8 cellular contexts compared by ENCODE assay signal in genomic region chr5:93607367-93608258, GRCh38. TPM values are rescaled to one million over a fixed set of nuclear protein-coding genes. Genes with fewer than 3 reads are reported as not detected.
A peak's percentile ranks its signal among the peaks of the same experiment; 100 is the strongest.
DNase-seq lines count a peak whose midpoint lies in the region; ATAC-seq and TF ChIP-seq lines count a peak whose summit lies in the region.

No MANE protein-coding gene starts in this region.

- peak overlapping the region; percentile 81 for H2AK9ac ChIP-seq in IMR-90 (replicated peaks; ENCODE audit: low read depth, low read length, poor library complexity)

- TF ChIP-seq POLR2A in IMR-90 (IDR thresholded peaks at IDR 0.05; ENCODE audit: low read depth, low read length): no peak

- peak overlapping the region in 1 of 2 experiments; percentile 24; a peak in 1 of 4 replicates for H4K8ac ChIP-seq in IMR-90 (ENCODE audit: low read depth in 2 of 2, low read length in 2 of 2)

- WGBS in IMR-90 (ENCODE audit: extremely low coverage in 2 of 2, insufficient read length in 1 of 2), 2 experiments: 0% methylated on average over 1 of the region's 19 CpGs; no CpG with 5 or more reads in 1 of the 2 experiments

- 0 out of 2 replicates have a peak, but pooled peaks cover 2% of the 10 kb centered on the region for H3K9me1 ChIP-seq in IMR-90 (ENCODE audit: insufficient read depth, low read length)

- H3K36me3 Mint-ChIP-seq in T-cell: peaks cover 6% of the 10 kb centered on the region

- peaks cover 80 to 81% of the 10 kb centered on the region in 2 donors for H3K27me3 Mint-ChIP-seq in T-cell

- H3K4me1 Mint-ChIP-seq in T-cell: peaks cover 17 to 22% (median 21%) of the 10 kb centered on the region in 3 donors

- H3K4me1 ChIP-seq in IMR-90 (ENCODE audit: control insufficient read depth, insufficient read depth, low read length) (peaks cover 5% of the 10 kb centered on the region), parathyroid adenoma (no peaks in the 10 kb centered on the region)

- H3K27ac Mint-ChIP-seq in T-cell: no peak overlapping the region

- H3K9me3 Mint-ChIP-seq in T-cell: peaks cover 0 to 15% (median 2%) of the 10 kb centered on the region in 3 donors

- peak overlapping the region; percentile 55 for H3K23ac ChIP-seq in IMR-90 (ENCODE audit: low read depth, low read length)

- peak overlapping the region; percentile 25 for H2BK5ac ChIP-seq in IMR-90 (ENCODE audit: low read depth, low read length, poor library complexity, severe bottlenecking)

- H3K18ac ChIP-seq in IMR-90 (ENCODE audit: low read depth, low read length): peak overlapping the region; percentile 5; the same call in 1 of the 2 replicates

- peak overlapping the region; percentile 57; the same call in 2 of the 3 replicates for H2BK15ac ChIP-seq in IMR-90 (ENCODE audit: low read depth, low read length)

- in situ Hi-C loops in IMR-90 (cut with MboI; ENCODE audit: low sequenced_read_pairs): loop anchor here (5.0 kb wide), 1 partner anchor 185 kb away; no protein-coding TSS in a partner anchor

- intact Hi-C loops in IMR-90 (cut with micrococcal nuclease): loop anchor here (2.0 to 10.0 kb wide), 7 partner anchors 181 to 1007 kb away; partner anchors contain the start of genes KIAA0825 and SLF1

- CTCF ChIA-PET in IMR-90 (lab: Yijun Ruan, JAX): interaction anchor here (0.6 to 2.0 kb wide), 9 partner anchors 13 to 301 kb away, joined by 3 to 13 read pairs (median 4); partner anchors contain the start of gene NR2F1
- CTCF ChIA-PET in T-cell (lab: Charles Lee): interaction anchor here (0.5 to 1.9 kb wide), 8 partner anchors 11 to 1235 kb away, joined by 3 to 9 read pairs (median 4); partner anchors contain the start of gene NR2F1 (in 1 of the 2)

- H3K27me3 ChIP-seq in IMR-90 (ENCODE audit: control insufficient read depth, insufficient read depth, low read length) (peaks cover 18% of the 10 kb centered on the region), parathyroid adenoma (ENCODE audit: control insufficient read depth, insufficient read depth, low read length) (peaks cover 27% of the 10 kb centered on the region)

- ATAC-seq in GM21447 (IDR thresholded peaks at IDR 0.05; ENCODE audit: unreplicated experiment) (peak; percentile 68), IMR-90 (ENCODE audit: low read depth) (peak; percentile 75), T-cell (replicated peaks in 1 of 4) (peak; percentile 57 to 79 (median 64))

- peak overlapping the region; percentile 22; the same call in 1 of the 2 replicates for H3K56ac ChIP-seq in IMR-90 (ENCODE audit: extremely low read depth, insufficient read depth, low read length)

- H3K27ac ChIP-seq in IMR-90 (ENCODE audit: insufficient read depth, low read length) (peak overlapping the region; percentile 38; the same call in 1 of the 2 replicates), parathyroid adenoma (no peak overlapping the region)

- H4K5ac ChIP-seq in IMR-90 (ENCODE audit: low read depth, low read length): no peak overlapping the region

- H3K4me2 ChIP-seq in IMR-90 (ENCODE audit: low read depth, low read length) (peak overlapping the region; percentile 94), parathyroid adenoma (ENCODE audit: low read length) (peak overlapping the region; percentile 52)

- peak overlapping the region; percentile 81 for H2AFZ ChIP-seq in IMR-90 (replicated peaks; ENCODE audit: low read length, poor library complexity)
- no peak overlapping the region for H2AFZ ChIP-seq in parathyroid adenoma

- peak overlapping the region in 1 of 3 donors; percentile 40 for H3K4me3 Mint-ChIP-seq in T-cell

- H2BK120ac ChIP-seq in IMR-90 (ENCODE audit: low read depth, low read length): peak overlapping the region; percentile 68

- 0 out of 2 replicates have a peak, but pooled peaks cover 4% of the 10 kb centered on the region for H4K20me1 ChIP-seq in IMR-90 (ENCODE audit: insufficient read depth, low read length)

- peak overlapping the region; percentile 70; the same call in 1 of the 2 replicates for H3K14ac ChIP-seq in IMR-90 (replicated peaks; ENCODE audit: low read depth, low read length)

- H3K4me3 ChIP-seq in IMR-90 (ENCODE audit: insufficient read depth, low read depth, low read length) (peak overlapping the region; percentile 41), fibroblast of the aortic adventitia (ENCODE audit: low read depth, low read length) (peak overlapping the region; percentile 34), parathyroid adenoma (ENCODE audit: low read depth, low read length) (no peak overlapping the region)

- H3K79me1 ChIP-seq in IMR-90 (ENCODE audit: low read depth in 1 of 2, low read length in 2 of 2): peaks cover 0 to 13% of the 10 kb centered on the region in 2 experiments; a peak in 2 of 4 replicates

- TF ChIP-seq CTCF in IMR-90 (conservative IDR thresholded peaks at IDR 0.05; ENCODE audit: low read depth, low read length) (peak; percentile 64), fibroblast of the aortic adventitia (IDR thresholded peaks at IDR 0.05; ENCODE audit: insufficient read depth, low read length) (peak; percentile 65), parathyroid adenoma (IDR thresholded peaks at IDR 0.05) (peak; percentile 36)

- H4K91ac ChIP-seq in IMR-90 (ENCODE audit: insufficient read depth, low read depth, low read length): peak overlapping the region; percentile 30; the same call in 1 of the 2 replicates

- H3K79me2 ChIP-seq in parathyroid adenoma: no peaks in the 10 kb centered on the region

- peak; percentile 30 for DNase-seq in activated CD4-positive, alpha-beta T cell treated with anti-CD3 and anti-CD28 coated beads for 48 hours
- DNase-seq in activated CD4-positive, alpha-beta T cell treated with anti-CD3 and anti-CD28 coated beads, Interleukin-2, amount 50 U/mL, for 48 hours: no peak
- peak; percentile 89 for DNase-seq in IMR-90
- DNase-seq in T-cell: peak in 7 of 34 experiments; percentile 25 to 31 (median 29)
- DNase-seq in fibroblast of the aortic adventitia (ENCODE audit: low read depth): peak; percentile 69
- no peak for DNase-seq in activated CD8-positive, alpha-beta memory T cell treated with anti-CD3 and anti-CD28 coated beads, Interleukin-2, amount 50 U/mL, for 48 hours

- dilution Hi-C loops in IMR-90 (cut with HindIII; ENCODE audit: low sequenced_read_pairs, unreplicated experiment): no loop called here

- POLR2A ChIA-PET in IMR-90 (lab: Charles Lee; ENCODE audit: unreplicated experiment): no interaction called here
- POLR2A ChIA-PET in T-cell (lab: Charles Lee): interaction anchor here in 1 of 2 donors (0.5 to 0.7 kb wide), 2 partner anchors 34 to 351 kb away, joined by 3 to 10 read pairs; no protein-coding TSS in a partner anchor

- H3K36me3 ChIP-seq in IMR-90 (ENCODE audit: control insufficient read depth, insufficient read depth, low read length) (no peaks in the 10 kb centered on the region), parathyroid adenoma (ENCODE audit: control insufficient read depth, insufficient read depth, low read length) (no peaks in the 10 kb centered on the region)

- peak; percentile 69 for TF ChIP-seq RAD21 in IMR-90 (IDR thresholded peaks at IDR 0.05; ENCODE audit: low read length)

- no TSS peak for BruUV-seq in IMR-90 (replicated peaks; lab: Mats Ljungman, UMichigan)

- H3K4ac ChIP-seq in IMR-90 (ENCODE audit: low read depth, low read length): peak overlapping the region; percentile 77

- H3K9me3 ChIP-seq in IMR-90 (ENCODE audit: control insufficient read depth, insufficient read depth, low read length) (no peaks in the 10 kb centered on the region), parathyroid adenoma (ENCODE audit: control insufficient read depth, low read length) (no peaks in the 10 kb centered on the region)

- H3K9ac ChIP-seq in IMR-90 (ENCODE audit: low read depth, low read length) (0 out of 2 replicates have a peak overlapping the region, but pooled peaks have one; percentile 36), parathyroid adenoma (no peak overlapping the region)

- H2AK5ac ChIP-seq in IMR-90 (ENCODE audit: low read depth, low read length): peak overlapping the region; percentile 68; the same call in 1 of the 2 replicates

- peak overlapping the region; percentile 79 for H2BK20ac ChIP-seq in IMR-90 (ENCODE audit: low read depth, low read length)

TF ChIP-seq in IMR-90, 13 proteins besides CTCF, POLR2A, EP300 and RAD21:
- TF ChIP-seq SMC3 (IDR thresholded peaks at IDR 0.05; ENCODE audit: low read depth, low read length) (peak; percentile 58), FOS (IDR thresholded peaks at IDR 0.05; ENCODE audit: low read depth, low read length) (peak; percentile 48; the same call in 1 of the 2 replicates), BHLHE40 (IDR thresholded peaks at IDR 0.05; ENCODE audit: low read depth, low read length) (peak; percentile 20; the same call in 1 of the 2 replicates), CEBPB (IDR thresholded peaks at IDR 0.05; ENCODE audit: low read depth, low read length) (0 out of 2 replicates have a peak, but pooled peaks have one; percentile 3), RCOR1 (IDR thresholded peaks at IDR 0.05; ENCODE audit: insufficient replicate concordance, low read length) (peak; percentile 6), NFE2L2 (IDR thresholded peaks at IDR 0.05; ENCODE audit: low read depth, low read length) (no peak; the same call in 1 of the 2 replicates), USF2 (IDR thresholded peaks at IDR 0.05; ENCODE audit: low read depth, low read length) (no peak)

RNA-seq across cellular contexts. Expression of gene NR2F1, which starts 24.6 kb away (rescaled TPM):
- total RNA-seq in IMR-90 (2012; rRNA removed) (18.1 and 19.0 TPM in 2 replicates), T-cell (under 1 TPM in 3 of 5 donors, not detected in 2; 0.25 to 0.67 (median 0.33) TPM), fibroblast of the aortic adventitia (ENCODE audit: low replicate concordance) (8.0 and 20.5 TPM in 2 replicates)
- polyA plus RNA-seq in IMR-90 (2012; rRNA removed): 160 and 175 TPM in 2 replicates
- polyA plus RNA-seq in IMR-90 (2012; cell fraction: cytosol; rRNA removed): 80.6 and 211 TPM in 2 replicates
- polyA plus RNA-seq in IMR-90 (2012; cell fraction: nucleus; rRNA removed; ENCODE audit: low replicate concordance): 153 and 546 TPM in 2 replicates

RNA-seq across cellular contexts. Expression of gene NR2F1-AS1, which starts 26.6 kb away (rescaled TPM):
- 12.5 and 17.8 TPM in 2 replicates for total RNA-seq in IMR-90 (2012; rRNA removed)
- polyA plus RNA-seq in IMR-90 (2012; rRNA removed): 12.1 and 12.8 TPM in 2 replicates
- 3.6 and 4.5 TPM in 2 replicates for polyA plus RNA-seq in IMR-90 (2012; cell fraction: cytosol; rRNA removed)
- polyA plus RNA-seq in IMR-90 (2012; cell fraction: nucleus; rRNA removed; ENCODE audit: low replicate concordance): 7.6 and 30.6 TPM in 2 replicates
- total RNA-seq in T-cell: not detected
- 11.8 and 23.7 TPM in 2 replicates for total RNA-seq in fibroblast of the aortic adventitia (ENCODE audit: low replicate concordance)

Comparison
In these comparisons a context has a peak if more than half of its experiments do, and no peak if none do; other contexts are left out.
1. DNase-seq: peak in activated CD4-positive, alpha-beta T cell treated with anti-CD3 and anti-CD28 coated beads for 48 hours (single experiment), IMR-90 (single experiment) and fibroblast of the aortic adventitia (single experiment); none in activated CD4-positive, alpha-beta T cell treated with anti-CD3 and anti-CD28 coated beads, Interleukin-2, amount 50 U/mL, for 48 hours (0 of 2) and activated CD8-positive, alpha-beta memory T cell treated with anti-CD3 and anti-CD28 coated beads, Interleukin-2, amount 50 U/mL, for 48 hours (single experiment).
2. RNA of gene NR2F1-AS1, which starts 26.6 kb away (total RNA-seq): 12.5 to 17.8 TPM in IMR-90 and 11.8 to 23.7 TPM in fibroblast of the aortic adventitia; not detected in T-cell; every median in the first group is over 10 times any median in the second.
3. Peak in every context shown above with its lines, with median percentiles within 50 percentile points of each other: ATAC-seq and CTCF ChIP-seq.